1 cellular context compared by ENCODE assay signal in genomic region chr3:42701371-42702065, GRCh38.
TF ChIP-seq lines count a peak whose summit lies in the region.

No MANE protein-coding gene starts in this region.

TF ChIP-seq in H1, 55 proteins besides CTCF, POLR2A, EP300 and RAD21:
- TF ChIP-seq FOSL1 (IDR thresholded peaks at IDR 0.05; ENCODE audit: insufficient read depth, low read depth, low read length) (no peak), SIX5 (IDR thresholded peaks at IDR 0.05; ENCODE audit: low read depth, low read length) (no peak), SIN3A (conservative IDR thresholded peaks at IDR 0.05 in 1 of 2, IDR thresholded peaks at IDR 0.05 in 1 of 2; ENCODE audit: low read depth in 1 of 2, low read length in 2 of 2) (peak; percentile 42 to 48; a peak in 1 of 4 replicates), YY1 (IDR thresholded peaks at IDR 0.05; ENCODE audit: low read depth, low read length) (no peak), BACH1 (IDR thresholded peaks at IDR 0.05; ENCODE audit: low read length) (no peak)
- TF ChIP-seq, protein P1, sequence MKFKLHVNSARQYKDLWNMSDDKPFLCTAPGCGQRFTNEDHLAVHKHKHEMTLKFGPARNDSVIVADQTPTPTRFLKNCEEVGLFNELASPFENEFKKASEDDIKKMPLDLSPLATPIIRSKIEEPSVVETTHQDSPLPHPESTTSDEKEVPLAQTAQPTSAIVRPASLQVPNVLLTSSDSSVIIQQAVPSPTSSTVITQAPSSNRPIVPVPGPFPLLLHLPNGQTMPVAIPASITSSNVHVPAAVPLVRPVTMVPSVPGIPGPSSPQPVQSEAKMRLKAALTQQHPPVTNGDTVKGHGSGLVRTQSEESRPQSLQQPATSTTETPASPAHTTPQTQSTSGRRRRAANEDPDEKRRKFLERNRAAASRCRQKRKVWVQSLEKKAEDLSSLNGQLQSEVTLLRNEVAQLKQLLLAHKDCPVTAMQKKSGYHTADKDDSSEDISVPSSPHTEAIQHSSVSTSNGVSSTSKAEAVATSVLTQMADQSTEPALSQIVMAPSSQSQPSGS (IDR thresholded peaks at IDR 0.05; ENCODE audit: low read length), result no peak
- TF ChIP-seq, protein P2, sequence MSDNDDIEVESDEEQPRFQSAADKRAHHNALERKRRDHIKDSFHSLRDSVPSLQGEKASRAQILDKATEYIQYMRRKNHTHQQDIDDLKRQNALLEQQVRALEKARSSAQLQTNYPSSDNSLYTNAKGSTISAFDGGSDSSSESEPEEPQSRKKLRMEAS (IDR thresholded peaks at IDR 0.05), result no peak
TF ChIP-seq in H1: peak in this region for 1.
